9 cellular contexts compared by ENCODE assay signal in genomic region chr7:115135769-115136410, GRCh38.
DNase-seq lines count a peak whose midpoint lies in the region; ATAC-seq and TF ChIP-seq lines count a peak whose summit lies in the region.
"Had no signal": no experiment of that assay in that cellular context is flagged by ENCODE, and none has a peak within 500 bp of the region (broad histone marks: within the 10 kb centered on the region; RNA-seq: fewer than 3 reads in every experiment).

No MANE protein-coding gene starts in this region.

- no peaks in the 10 kb centered on the region for H3K79me2 ChIP-seq in smooth muscle cell (ENCODE audit: low read depth)

- no peak overlapping the region for H2AFZ ChIP-seq in smooth muscle cell (ENCODE audit: low read depth)

- DNase-seq in Kasumi-1 (lab: John Stamatoyannopoulos, UW) (peak; percentile 15 to 16), iPS-NIHi11 (ENCODE audit: low spot score) (peak; percentile 16), caudate nucleus (lab: John Stamatoyannopoulos, UW) (no peak), lower leg skin (ENCODE audit: low spot score in 2 of 2) (no peak), ecto neural progenitor cell (ENCODE audit: low spot score) (no peak), smooth muscle cell (lab: John Stamatoyannopoulos, UW; ENCODE audit: unreplicated experiment) (no peak)
- DNase-seq: testis had no signal

- H3K27ac ChIP-seq in caudate nucleus (ENCODE audit: low read depth, low read length) (no peak overlapping the region), smooth muscle cell (ENCODE audit: low read depth) (no peak overlapping the region)
- H3K27ac ChIP-seq: testis had no signal

- no peak for TF ChIP-seq POLR2A in lower leg skin (IDR thresholded peaks at IDR 0.05)

- intact Hi-C loops in lower leg skin (cut with DNase I; ENCODE audit: low total_unique reads): no loop called here

- TF ChIP-seq CTCF in lower leg skin (IDR thresholded peaks at IDR 0.05) (no peak), smooth muscle cell (IDR thresholded peaks at IDR 0.05; ENCODE audit: borderline replicate concordance, insufficient read depth, poor library complexity, severe bottlenecking) (no peak)

- no peaks in the 10 kb centered on the region for H3K4me1 ChIP-seq in smooth muscle cell (ENCODE audit: low read depth)
- H3K4me1 ChIP-seq: testis had no signal

- no peak overlapping the region for H3K9ac ChIP-seq in smooth muscle cell (ENCODE audit: low read depth)

- H3K4me3 ChIP-seq in lower leg skin (ENCODE audit: low read depth, poor library complexity, severe bottlenecking) (no peak overlapping the region), smooth muscle cell (no peak overlapping the region)
- H3K4me3 ChIP-seq: testis had no signal

- H3K27me3 ChIP-seq in smooth muscle cell (ENCODE audit: low read depth): no peaks in the 10 kb centered on the region
- H3K27me3 ChIP-seq: testis had no signal

- peaks cover 5% of the 10 kb centered on the region for H3K9me3 ChIP-seq in smooth muscle cell (replicated peaks; ENCODE audit: low read depth)
- H3K9me3 ChIP-seq: testis had no signal

- no peaks in the 10 kb centered on the region for H3F3A ChIP-seq in smooth muscle cell (ENCODE audit: low read depth)

- ATAC-seq in GM18861 (IDR thresholded peaks at IDR 0.05; ENCODE audit: unreplicated experiment): peak; percentile 50
- peak; percentile 96 for ATAC-seq in GM21723 (IDR thresholded peaks at IDR 0.05; ENCODE audit: unreplicated experiment)

- H3K4me2 ChIP-seq in smooth muscle cell: no peak overlapping the region

- H4K20me1 ChIP-seq in smooth muscle cell (ENCODE audit: low read depth): no peaks in the 10 kb centered on the region

- 63 to 72% methylated on average over 1 of the region's 1 CpG for WGBS in lower leg skin, 2 donors
- 91% methylated on average over 1 of the region's 1 CpG for WGBS in smooth muscle cell (ENCODE audit: low lambda C conversion rate)

- H3K36me3 ChIP-seq in smooth muscle cell (ENCODE audit: low read depth): no peaks in the 10 kb centered on the region

Comparison
In these comparisons a context has a peak if more than half of its experiments do, and no peak if none do; other contexts are left out.
1. DNase-seq: peak in Kasumi-1 (2 of 2) and iPS-NIHi11 (single experiment); none in caudate nucleus (0 of 61), lower leg skin (0 of 2), ecto neural progenitor cell (single experiment) and smooth muscle cell (single experiment).